In the genomic region with DNA sequence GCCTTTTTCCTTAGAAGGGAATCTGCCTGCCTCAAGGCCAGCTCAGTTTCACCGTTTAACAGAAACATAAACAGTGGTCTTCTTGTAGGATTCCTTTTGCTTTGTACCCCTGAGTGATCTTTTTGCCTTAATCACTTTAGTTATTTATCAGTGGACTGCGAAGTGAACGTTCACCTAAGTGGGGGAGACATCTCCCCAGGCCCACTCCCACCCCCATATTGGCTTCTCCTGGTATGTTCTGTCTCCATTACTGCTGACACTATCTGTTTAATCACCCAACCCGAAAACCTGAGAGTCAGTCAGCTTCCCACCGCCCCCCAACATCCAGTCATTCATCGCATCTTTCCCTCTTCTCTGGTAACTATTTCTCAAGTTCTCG, we compare ENCODE assay signal across 9 cellular contexts. TPM values are rescaled to one million over a fixed set of nuclear protein-coding genes. Genes with fewer than 3 reads are reported as not detected.
A peak's percentile ranks its signal among the peaks of the same experiment; 100 is the strongest.
DNase-seq lines count a peak whose midpoint lies in the region; ATAC-seq and TF ChIP-seq lines count a peak whose summit lies in the region.
"Had no signal": no experiment of that assay in that cellular context is flagged by ENCODE, and none has a peak within 500 bp of the region (broad histone marks: within the 10 kb centered on the region; RNA-seq: fewer than 3 reads in every experiment).

No MANE protein-coding gene starts in this region.

- no peak overlapping the region for H3K27ac Mint-ChIP-seq in activated naive CD4-positive, alpha-beta T cell treated with anti-CD3 and anti-CD28 coated beads for 36 hours
- peak overlapping the region; percentile 75 for H3K27ac Mint-ChIP-seq in glutamatergic neuron (ENCODE audit: unreplicated experiment)
- H3K27ac Mint-ChIP-seq in stimulated activated naive CD8-positive, alpha-beta T cell treated with anti-CD3 and anti-CD28 coated beads, Interleukin-15, amount 100 ng/mL, for 72 hours: peak overlapping the region in 1 of 2 donors; percentile 5

- peak overlapping the region; percentile 58 for H3K4me3 Mint-ChIP-seq in activated naive CD4-positive, alpha-beta T cell treated with anti-CD3 and anti-CD28 coated beads for 36 hours
- H3K4me3 Mint-ChIP-seq in glutamatergic neuron (ENCODE audit: unreplicated experiment): peak overlapping the region; percentile 98
- peak overlapping the region; percentile 49 to 91 for H3K4me3 Mint-ChIP-seq in stimulated activated naive CD8-positive, alpha-beta T cell treated with anti-CD3 and anti-CD28 coated beads, Interleukin-15, amount 100 ng/mL, for 72 hours

- peak overlapping the region; percentile 69 for H3K4me3 ChIP-seq in WI38 (ENCODE audit: low read depth, low read length)

- H3K9me3 Mint-ChIP-seq in activated naive CD4-positive, alpha-beta T cell treated with anti-CD3 and anti-CD28 coated beads for 36 hours: no peaks in the 10 kb centered on the region
- peaks cover 6% of the 10 kb centered on the region for H3K9me3 Mint-ChIP-seq in glutamatergic neuron (ENCODE audit: unreplicated experiment)
- H3K9me3 Mint-ChIP-seq in stimulated activated naive CD8-positive, alpha-beta T cell treated with anti-CD3 and anti-CD28 coated beads, Interleukin-15, amount 100 ng/mL, for 72 hours: no peaks in the 10 kb centered on the region

- H3K36me3 Mint-ChIP-seq in activated naive CD4-positive, alpha-beta T cell treated with anti-CD3 and anti-CD28 coated beads for 36 hours (ENCODE audit: low read depth): peaks cover 48% of the 10 kb centered on the region
- H3K36me3 Mint-ChIP-seq in glutamatergic neuron (ENCODE audit: unreplicated experiment): no peaks in the 10 kb centered on the region

- H3K27me3 Mint-ChIP-seq in activated naive CD4-positive, alpha-beta T cell treated with anti-CD3 and anti-CD28 coated beads for 36 hours (ENCODE audit: low read depth): no peaks in the 10 kb centered on the region
- peaks cover 6% of the 10 kb centered on the region for H3K27me3 Mint-ChIP-seq in glutamatergic neuron (ENCODE audit: unreplicated experiment)
- no peaks in the 10 kb centered on the region for H3K27me3 Mint-ChIP-seq in stimulated activated naive CD8-positive, alpha-beta T cell treated with anti-CD3 and anti-CD28 coated beads, Interleukin-15, amount 100 ng/mL, for 72 hours

- TF ChIP-seq CTCF in WI38 (IDR thresholded peaks at IDR 0.05; ENCODE audit: low read depth, low read length) (no peak), glutamatergic neuron (IDR thresholded peaks at IDR 0.05; ENCODE audit: partially characterized antibody, unreplicated experiment) (no peak)

- DNase-seq in activated naive CD4-positive, alpha-beta T cell treated with anti-CD3 and anti-CD28 coated beads for 36 hours: no peak
- DNase-seq in activated naive CD4-positive, alpha-beta T cell treated with anti-CD3 and anti-CD28 coated beads, Interleukin-2, amount 50 U/mL, for 16 hours: no peak
- DNase-seq in glutamatergic neuron (no peak), NCI-H187 treated with DMSO at 0.1 percent for 48 hours (lab: John Stamatoyannopoulos, UW) (no peak), NCI-H2081 treated with DMSO at 0.1 percent for 48 hours (lab: John Stamatoyannopoulos, UW) (no peak), NCI-H526 treated with DMSO at 0.1 percent for 48 hours (lab: John Stamatoyannopoulos, UW) (no peak)
- DNase-seq in stimulated activated naive CD8-positive, alpha-beta T cell treated with anti-CD3 and anti-CD28 coated beads, Interleukin-15, amount 100 ng/mL, for 72 hours: no peak
- DNase-seq: NCI-H446 treated with DMSO at 0.1 percent for 48 hours had no signal

- intact Hi-C loops in activated naive CD4-positive, alpha-beta T cell treated with anti-CD3 and anti-CD28 coated beads for 36 hours (cut with micrococcal nuclease): loop anchor here (5.0 kb wide), 6 partner anchors 251 to 1316 kb away; partner anchors contain the start of genes DNAJC21, NUP155, SPEF2 and TTC23L

- peaks cover 61% of the 10 kb centered on the region for H3K4me1 Mint-ChIP-seq in activated naive CD4-positive, alpha-beta T cell treated with anti-CD3 and anti-CD28 coated beads for 36 hours (ENCODE audit: low read depth)
- H3K4me1 Mint-ChIP-seq in glutamatergic neuron (ENCODE audit: low read depth, unreplicated experiment): peaks cover 41% of the 10 kb centered on the region
- H3K4me1 Mint-ChIP-seq in stimulated activated naive CD8-positive, alpha-beta T cell treated with anti-CD3 and anti-CD28 coated beads, Interleukin-15, amount 100 ng/mL, for 72 hours: peaks cover 74% of the 10 kb centered on the region

- no peak for ATAC-seq in stimulated activated naive CD8-positive, alpha-beta T cell treated with anti-CD3 and anti-CD28 coated beads, Interleukin-15, amount 100 ng/mL, for 72 hours

- CTCF ChIA-PET in activated naive CD4-positive, alpha-beta T cell treated with anti-CD3 and anti-CD28 coated beads for 36 hours (lab: Charles Lee): interaction anchor here (0.5 to 1.5 kb wide), 4 partner anchors 13 to 88 kb away, joined by 3 to 8 read pairs (median 4); partner anchors contain the start of gene NADK2

RNA-seq across cellular contexts. Expression of gene SKP2, which starts 1.4 kb away (rescaled TPM):
- total RNA-seq in activated naive CD4-positive, alpha-beta T cell treated with anti-CD3 and anti-CD28 coated beads for 36 hours: 10 to 100 TPM; 44.4 to 48.1 TPM
- 47.8 TPM for total RNA-seq in glutamatergic neuron (ENCODE audit: unreplicated experiment)

RNA-seq across cellular contexts. Expression of gene LMBRD2, which starts 1.6 kb away (rescaled TPM):
- 1 to 10 TPM; 7.6 to 8.0 TPM for total RNA-seq in activated naive CD4-positive, alpha-beta T cell treated with anti-CD3 and anti-CD28 coated beads for 36 hours
- total RNA-seq in glutamatergic neuron (ENCODE audit: unreplicated experiment): 32.8 TPM
